Comparison of ENCODE assay signal across 11 cellular contexts in genomic region chr4:183173580-183174526, GRCh38.
A peak's percentile ranks its signal among the peaks of the same experiment; 100 is the strongest.
DNase-seq lines count a peak whose midpoint lies in the region; ATAC-seq and TF ChIP-seq lines count a peak whose summit lies in the region.
"Had no signal": no experiment of that assay in that cellular context is flagged by ENCODE, and none has a peak within 500 bp of the region (broad histone marks: within the 10 kb centered on the region; RNA-seq: fewer than 3 reads in every experiment).

No MANE protein-coding gene starts in this region.

- peaks cover 14% of the 10 kb centered on the region for H3K4me1 ChIP-seq in cardiac muscle cell (ENCODE audit: low read depth)

- H3K27ac ChIP-seq in VCaP = peak overlapping the region; percentile 44; the same call in 1 of the 2 replicates
- H3K27ac ChIP-seq in cardiac muscle cell = peak overlapping the region; percentile 37
- H3K27ac ChIP-seq: lower lobe of right lung had no signal

- in situ Hi-C loops in G401 (cut with HindIII; ENCODE audit: low sequenced_read_pairs) = no loop called here

- peak; percentile 74 for DNase-seq in ELF-1 (ENCODE audit: low read depth, low spot score)
- DNase-seq in cardiac muscle cell (ENCODE audit: low read depth in 1 of 2, low spot score in 1 of 2) = peak in 1 of 2 donors; percentile 40
- no peak for DNase-seq in omental fat pad (ENCODE audit: low spot score)
- no peak for DNase-seq in G401 (ENCODE audit: low spot score)
- no peak for DNase-seq in NCI-H146 treated with DMSO at 0.1 percent for 48 hours (lab: John Stamatoyannopoulos, UW; ENCODE audit: unreplicated experiment)
- no peak for DNase-seq in activated CD4-positive, CD25-positive, alpha-beta regulatory T cell (lab: John Stamatoyannopoulos, UW)
- DNase-seq: activated CD4-positive, alpha-beta T cell treated with anti-CD3 and anti-CD28 coated beads, Interleukin-2, amount 10 ng/mL, durations not matched to agents 24 days and 14 days; lower lobe of right lung had no signal

- H3K36me3 ChIP-seq in cardiac muscle cell = no peaks in the 10 kb centered on the region
- H3K36me3 ChIP-seq: lower lobe of right lung had no signal

- no peak overlapping the region for H3K4me3 ChIP-seq in cardiac muscle cell
- H3K4me3 ChIP-seq: lower lobe of right lung had no signal

- ATAC-seq in omental fat pad (ENCODE audit: low FRiP score) (peak; percentile 52), HG02623 (IDR thresholded peaks at IDR 0.05; ENCODE audit: unreplicated experiment) (no peak)
- ATAC-seq: activated T-helper 17 cell treated with anti-CD3 and anti-CD28 coated beads, Interleukin-2, amount 50 U/mL, for 72 hours had no signal

- no peaks in the 10 kb centered on the region for H3K27me3 ChIP-seq in cardiac muscle cell

- TF ChIP-seq CTCF in VCaP (conservative IDR thresholded peaks at IDR 0.05) = no peak
- no peak for TF ChIP-seq CTCF in cardiac muscle cell (IDR thresholded peaks at IDR 0.05; ENCODE audit: low read depth, low read length)
- no peak for TF ChIP-seq CTCF in omental fat pad (IDR thresholded peaks at IDR 0.05)

- no peaks in the 10 kb centered on the region for H3K9me3 ChIP-seq in cardiac muscle cell (ENCODE audit: low read depth)
- H3K9me3 ChIP-seq: lower lobe of right lung had no signal
